In the genomic region with DNA sequence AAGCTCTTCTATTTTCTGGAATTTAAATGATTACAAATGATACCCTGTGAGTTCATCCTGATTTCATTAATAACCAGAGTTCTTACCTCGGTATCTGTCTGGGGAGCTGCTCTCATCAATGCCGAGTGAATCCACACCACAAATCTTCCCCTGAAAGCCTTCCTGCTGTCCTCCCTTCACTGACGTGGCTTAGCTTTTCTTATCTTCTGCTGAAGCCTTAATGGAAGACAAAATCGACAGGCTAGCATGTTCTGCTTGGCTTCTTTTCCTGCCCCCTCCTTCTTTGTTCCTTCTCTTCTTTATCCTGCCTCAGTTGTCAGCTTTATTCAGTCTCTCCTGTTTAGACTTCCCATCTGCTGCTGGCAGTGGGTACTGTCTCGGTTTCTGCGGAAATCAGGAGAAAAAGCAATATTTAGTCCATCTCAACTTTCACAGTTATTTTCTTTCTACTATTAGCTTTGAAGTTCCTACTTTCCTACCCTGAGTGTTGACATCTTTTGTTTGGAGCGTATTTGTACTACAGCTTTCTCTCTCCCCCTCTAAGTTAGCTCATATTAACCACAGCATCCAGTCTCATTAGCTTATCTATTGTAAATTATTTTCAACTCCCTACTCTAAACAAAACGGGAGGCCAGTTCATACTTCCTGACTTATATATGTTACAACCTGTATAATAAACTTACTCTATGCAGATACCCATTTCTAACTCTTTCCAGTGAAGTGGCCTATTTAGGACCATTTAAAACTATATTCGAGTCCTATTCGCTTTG, we compare ENCODE assay signal across 22 cellular contexts.
A peak's percentile ranks its signal among the peaks of the same experiment; 100 is the strongest.
DNase-seq lines count a peak whose midpoint lies in the region; ATAC-seq and TF ChIP-seq lines count a peak whose summit lies in the region.
"Had no signal": no experiment of that assay in that cellular context is flagged by ENCODE, and none has a peak within 500 bp of the region (broad histone marks: within the 10 kb centered on the region; RNA-seq: fewer than 3 reads in every experiment).

No MANE protein-coding gene starts in this region.

- H3K23ac ChIP-seq in IMR-90 (ENCODE audit: low read depth, low read length) (peak overlapping the region; percentile 82), mesendoderm (ENCODE audit: low read length) (no peak overlapping the region)

- H4K91ac ChIP-seq in IMR-90 (ENCODE audit: insufficient read depth, low read depth, low read length), result peak overlapping the region; percentile 48

- peak overlapping the region; percentile 76 for H3K4ac ChIP-seq in IMR-90 (ENCODE audit: low read depth, low read length)
- H3K4ac ChIP-seq in mesendoderm (ENCODE audit: low read depth, low read length), result no peak overlapping the region

- H3K18ac ChIP-seq in IMR-90 (ENCODE audit: low read depth, low read length), result peak overlapping the region; percentile 48
- H3K18ac ChIP-seq in mesendoderm (ENCODE audit: low read length), result no peak overlapping the region

- no peak for TF ChIP-seq CTCF in IMR-90 (conservative IDR thresholded peaks at IDR 0.05; ENCODE audit: low read depth, low read length)

- H2AK9ac ChIP-seq in IMR-90 (replicated peaks; ENCODE audit: low read depth, low read length, poor library complexity), result no peak overlapping the region

- H2AK5ac ChIP-seq in IMR-90 (ENCODE audit: low read depth, low read length), result peak overlapping the region; percentile 89; the same call in 1 of the 2 replicates
- H2AK5ac ChIP-seq in mesendoderm (ENCODE audit: low read length), result no peak overlapping the region

- DNase-seq in IMR-90 (peak; percentile 18), cerebellar cortex (ENCODE audit: low spot score) (peak; percentile 61), mesendoderm (peak; percentile 68), retina (peak; percentile 21), left lobe of liver (ENCODE audit: low spot score) (no peak), Ammon's horn (ENCODE audit: low spot score) (no peak)
- DNase-seq: Calu3; CD8-positive, alpha-beta T cell; EL; HFFc6; Karpas-422; NCI-H1092; NCI-H1436 treated with DMSO at 0.1 percent for 48 hours; NCI-H2029 treated with DMSO at 0.1 percent for 48 hours; NCI-H2171 treated with DMSO at 0.1 percent for 48 hours; NCI-H446; NCI-H526 treated with DMSO at 0.1 percent for 48 hours; Peyer's patch had no signal

- intact Hi-C loops in IMR-90 (cut with micrococcal nuclease), result no loop called here

- in situ Hi-C loops in IMR-90 (cut with MboI; ENCODE audit: low sequenced_read_pairs), result no loop called here

- H4K8ac ChIP-seq in IMR-90 (ENCODE audit: low read depth in 2 of 2, low read length in 2 of 2) (peak overlapping the region in 1 of 2 experiments; percentile 35; a peak in 1 of 4 replicates), mesendoderm (ENCODE audit: low read depth, low read length) (no peak overlapping the region)

- H3K14ac ChIP-seq in IMR-90 (replicated peaks; ENCODE audit: low read depth, low read length), result peak overlapping the region; percentile 82

- H3K9me1 ChIP-seq in IMR-90 (ENCODE audit: insufficient read depth, low read length), result peaks cover 13% of the 10 kb centered on the region

- H2BK120ac ChIP-seq in IMR-90 (ENCODE audit: low read depth, low read length) (peak overlapping the region; percentile 62), mesendoderm (ENCODE audit: low read depth, low read length) (no peak overlapping the region)

- POLR2A ChIA-PET in IMR-90 (lab: Charles Lee; ENCODE audit: unreplicated experiment), result no interaction called here

- H3K56ac ChIP-seq in IMR-90 (ENCODE audit: extremely low read depth, insufficient read depth, low read length) (peak overlapping the region; percentile 49; the same call in 1 of the 2 replicates), mesendoderm (ENCODE audit: low read length) (no peak overlapping the region)

- no peak for TF ChIP-seq RAD21 in IMR-90 (IDR thresholded peaks at IDR 0.05; ENCODE audit: low read length)

- H3K36me3 ChIP-seq in IMR-90 (ENCODE audit: control insufficient read depth, insufficient read depth, low read length) (no peaks in the 10 kb centered on the region), mesendoderm (ENCODE audit: control insufficient read depth, insufficient read depth, low read length) (no peaks in the 10 kb centered on the region)
- H3K36me3 ChIP-seq: BLaER1 treated with 17β-estradiol and CSF1 and Interleukin-3, amounts not matched to agents 10 nM and 100 nM; Peyer's patch; SJSA1 had no signal

- H3K27ac ChIP-seq in IMR-90 (ENCODE audit: insufficient read depth, low read length) (peak overlapping the region; percentile 25; the same call in 1 of the 2 replicates), mesendoderm (ENCODE audit: low read depth, low read length) (no peak overlapping the region)
- H3K27ac ChIP-seq: BLaER1 treated with 17β-estradiol and CSF1 and Interleukin-3, amounts not matched to agents 10 nM and 100 nM; HL-60; Peyer's patch; SJSA1 had no signal

- H3K27me3 ChIP-seq in IMR-90 (ENCODE audit: control insufficient read depth, insufficient read depth, low read length) (peaks cover 4% of the 10 kb centered on the region), mesendoderm (ENCODE audit: insufficient read depth, low read length, poor library complexity) (no peaks in the 10 kb centered on the region)
- H3K27me3 ChIP-seq: BLaER1 treated with 17β-estradiol and CSF1 and Interleukin-3, amounts not matched to agents 10 nM and 100 nM; Peyer's patch; SJSA1 had no signal

- H3K79me2 ChIP-seq in mesendoderm (ENCODE audit: control insufficient read depth, insufficient read depth, low read length), result no peaks in the 10 kb centered on the region

- CTCF ChIA-PET in IMR-90 (lab: Yijun Ruan, JAX), result no interaction called here

- ATAC-seq in IMR-90 (ENCODE audit: low read depth), result no peak
- ATAC-seq in left lobe of liver, result no peak
- no peak for ATAC-seq in HG02852 (IDR thresholded peaks at IDR 0.05; ENCODE audit: unreplicated experiment)
- ATAC-seq: CD8-positive, alpha-beta T cell had no signal

- no peaks in the 10 kb centered on the region for H4K20me1 ChIP-seq in IMR-90 (ENCODE audit: insufficient read depth, low read length)
- H4K20me1 ChIP-seq: BLaER1 treated with 17β-estradiol and CSF1 and Interleukin-3, amounts not matched to agents 10 nM and 100 nM had no signal

- H2BK15ac ChIP-seq in IMR-90 (ENCODE audit: low read depth, low read length) (peak overlapping the region; percentile 65; the same call in 1 of the 3 replicates), mesendoderm (replicated peaks; ENCODE audit: low read depth) (no peak overlapping the region)

- no peak overlapping the region for H2BK5ac ChIP-seq in IMR-90 (ENCODE audit: low read depth, low read length, poor library complexity, severe bottlenecking)
- no peak overlapping the region for H2BK5ac ChIP-seq in mesendoderm (ENCODE audit: low read length)

- no TSS peak for BruUV-seq in IMR-90 (replicated peaks; lab: Mats Ljungman, UMichigan)

- H2BK20ac ChIP-seq in IMR-90 (ENCODE audit: low read depth, low read length), result peak overlapping the region; percentile 49

- H3K4me1 ChIP-seq in IMR-90 (ENCODE audit: control insufficient read depth, insufficient read depth, low read length) (peaks cover 13% of the 10 kb centered on the region), mesendoderm (ENCODE audit: control insufficient read depth, low read depth, low read length) (no peaks in the 10 kb centered on the region)
- H3K4me1 ChIP-seq: Peyer's patch, SJSA1 had no signal

- peaks cover under 1% of the 10 kb centered on the region; the same call in 1 of the 2 replicates for H3K9me3 ChIP-seq in IMR-90 (ENCODE audit: control insufficient read depth, insufficient read depth, low read length)
- H3K9me3 ChIP-seq: Peyer's patch, SJSA1 had no signal

- H3K4me3 ChIP-seq in IMR-90 (ENCODE audit: insufficient read depth, low read depth, low read length) (no peak overlapping the region), mesendoderm (ENCODE audit: low read length) (no peak overlapping the region)
- H3K4me3 ChIP-seq: BLaER1 treated with 17β-estradiol and CSF1 and Interleukin-3, amounts not matched to agents 10 nM and 100 nM; Peyer's patch; SJSA1 had no signal

- dilution Hi-C loops in IMR-90 (cut with HindIII; ENCODE audit: low sequenced_read_pairs, unreplicated experiment), result no loop called here

- peak overlapping the region; percentile 74 for H2AFZ ChIP-seq in IMR-90 (replicated peaks; ENCODE audit: low read length, poor library complexity)

- no peak overlapping the region for H3K9ac ChIP-seq in IMR-90 (ENCODE audit: low read depth, low read length)
- no peak overlapping the region for H3K9ac ChIP-seq in mesendoderm (ENCODE audit: low read length)
- H3K9ac ChIP-seq: BLaER1 treated with 17β-estradiol and CSF1 and Interleukin-3, amounts not matched to agents 10 nM and 100 nM had no signal

- no peak overlapping the region; the same call in 1 of the 2 replicates for H3K4me2 ChIP-seq in IMR-90 (ENCODE audit: low read depth, low read length)
- no peak overlapping the region for H3K4me2 ChIP-seq in mesendoderm (ENCODE audit: low read length)
- H3K4me2 ChIP-seq: BLaER1 treated with 17β-estradiol and CSF1 and Interleukin-3, amounts not matched to agents 10 nM and 100 nM had no signal

- H3K79me1 ChIP-seq in IMR-90 (ENCODE audit: low read depth in 1 of 2, low read length in 2 of 2) (no peaks in the 10 kb centered on the region), mesendoderm (ENCODE audit: low read length) (no peaks in the 10 kb centered on the region)

- TF ChIP-seq POLR2A in IMR-90 (IDR thresholded peaks at IDR 0.05; ENCODE audit: low read depth, low read length), result no peak

- 29% methylated on average over 4 of the region's 10 CpGs; no CpG with 5 or more reads in 1 of the 2 experiments for WGBS in IMR-90 (ENCODE audit: extremely low coverage in 2 of 2, insufficient read length in 1 of 2), 2 experiments
- no CpG with 5 or more reads among the region's 10 CpGs for WGBS in mesendoderm (ENCODE audit: extremely low coverage, insufficient coverage, low lambda C conversion rate)

- H4K5ac ChIP-seq in IMR-90 (ENCODE audit: low read depth, low read length), result peak overlapping the region; percentile 35; the same call in 1 of the 2 replicates
- H4K5ac ChIP-seq in mesendoderm (ENCODE audit: low read length), result no peak overlapping the region

TF ChIP-seq in IMR-90, 13 proteins besides CTCF, POLR2A, EP300 and RAD21 (continues in another document):
- TF ChIP-seq BHLHE40 (IDR thresholded peaks at IDR 0.05; ENCODE audit: low read depth, low read length), result no peak
- no peak for TF ChIP-seq SMC3 (IDR thresholded peaks at IDR 0.05; ENCODE audit: low read depth, low read length)
- TF ChIP-seq RCOR1 (IDR thresholded peaks at IDR 0.05; ENCODE audit: insufficient replicate concordance, low read length), result no peak
- no peak for TF ChIP-seq FOS (IDR thresholded peaks at IDR 0.05; ENCODE audit: low read depth, low read length)
- TF ChIP-seq, protein P1, sequence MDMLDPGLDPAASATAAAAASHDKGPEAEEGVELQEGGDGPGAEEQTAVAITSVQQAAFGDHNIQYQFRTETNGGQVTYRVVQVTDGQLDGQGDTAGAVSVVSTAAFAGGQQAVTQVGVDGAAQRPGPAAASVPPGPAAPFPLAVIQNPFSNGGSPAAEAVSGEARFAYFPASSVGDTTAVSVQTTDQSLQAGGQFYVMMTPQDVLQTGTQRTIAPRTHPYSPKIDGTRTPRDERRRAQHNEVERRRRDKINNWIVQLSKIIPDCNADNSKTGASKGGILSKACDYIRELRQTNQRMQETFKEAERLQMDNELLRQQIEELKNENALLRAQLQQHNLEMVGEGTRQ (IDR thresholded peaks at IDR 0.05; ENCODE audit: low read depth, low read length), result no peak
- TF ChIP-seq NFE2L2 (IDR thresholded peaks at IDR 0.05; ENCODE audit: low read depth, low read length), result no peak
- no peak for TF ChIP-seq CHD1 (IDR thresholded peaks at IDR 0.05; ENCODE audit: low read depth, low read length)

Comparison
In these comparisons a context has a peak if more than half of its experiments do, and no peak if none do; other contexts are left out.
1. DNase-seq: peak in IMR-90 (single experiment), cerebellar cortex (single experiment), mesendoderm (single experiment) and retina (single experiment); none in left lobe of liver (single experiment) and Ammon's horn (single experiment).